19 cellular contexts compared by ENCODE assay signal in the genomic region with DNA sequence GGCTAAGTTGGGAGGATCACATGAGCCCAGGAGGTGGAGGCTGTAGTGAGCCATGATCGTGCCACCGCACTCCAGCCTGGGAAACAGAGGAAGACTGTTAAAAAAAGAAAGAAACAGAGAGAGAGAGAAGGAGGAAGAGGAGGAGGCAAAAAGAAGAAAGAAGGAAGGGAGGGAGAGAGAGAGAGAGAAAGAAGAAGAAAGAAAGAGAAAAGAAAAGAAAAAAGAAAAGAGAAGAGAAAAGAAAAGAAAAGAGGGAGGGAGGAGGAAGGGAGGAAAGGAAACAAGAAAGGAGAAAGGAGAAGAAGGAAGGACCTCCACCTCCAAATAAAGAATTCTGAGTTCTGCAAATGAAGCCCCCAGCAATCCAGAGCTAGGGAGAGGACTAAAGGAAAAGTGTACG.
A peak's percentile ranks its signal among the peaks of the same experiment; 100 is the strongest.
DNase-seq lines count a peak whose midpoint lies in the region; ATAC-seq, FAIRE-seq and TF ChIP-seq lines count a peak whose summit lies in the region.
"Had no signal": no experiment of that assay in that cellular context is flagged by ENCODE, and none has a peak within 500 bp of the region (broad histone marks: within the 10 kb centered on the region; RNA-seq: fewer than 3 reads in every experiment).

No MANE protein-coding gene starts in this region.

- CTCF ChIA-PET in K562 (lab: Yijun Ruan, JAX; ENCODE audit: low intra/inter-chr PET ratio) = no interaction called here

- POLR2A ChIA-PET in K562 (lab: Yijun Ruan, JAX) = no interaction called here

- no peak overlapping the region for H2AFZ ChIP-seq in K562 (ENCODE audit: low read depth, low read length)
- H2AFZ ChIP-seq in MM.1S (ENCODE audit: low read length) = no peak overlapping the region

- TF ChIP-seq EP300 in K562 (IDR thresholded peaks at IDR 0.05; ENCODE audit: low read length) = no peak
- no peak for TF ChIP-seq EP300 in sigmoid colon (IDR thresholded peaks at IDR 0.05)

- peak overlapping the region; percentile 31 for H3K27ac Mint-ChIP-seq in activated T-cell treated with anti-CD3 and anti-CD28 coated beads, Interleukin-2, amount 50 U/mL, for 24 hours
- peak overlapping the region; percentile 55 to 82 (median 58) for H3K27ac Mint-ChIP-seq in CD4-positive, CD25-positive, alpha-beta regulatory T cell

- no peak overlapping the region for H3K4me3 ChIP-seq in CD4-positive, CD25-positive, alpha-beta regulatory T cell (ENCODE audit: low read depth, low read length)
- no peak overlapping the region for H3K4me3 ChIP-seq in K562
- no peak overlapping the region for H3K4me3 ChIP-seq in sigmoid colon
- H3K4me3 ChIP-seq in MM.1S (ENCODE audit: low read length) = no peak overlapping the region

- H3K4me2 ChIP-seq in K562 (ENCODE audit: insufficient read depth, low read length) = no peak overlapping the region
- H3K4me2 ChIP-seq in MM.1S (ENCODE audit: low read depth, low read length) = no peak overlapping the region

- peaks cover 56% of the 10 kb centered on the region for H3K36me3 Mint-ChIP-seq in activated T-cell treated with anti-CD3 and anti-CD28 coated beads, Interleukin-2, amount 50 U/mL, for 24 hours (ENCODE audit: low read depth)
- H3K36me3 Mint-ChIP-seq in CD4-positive, CD25-positive, alpha-beta regulatory T cell = peaks cover 17% of the 10 kb centered on the region

- intact Hi-C loops in K562 (cut with micrococcal nuclease) = no loop called here
- intact Hi-C loops in sigmoid colon (cut with DNase I) = loop anchor here (10.0 kb wide), 1 partner anchor 344 kb away; no protein-coding TSS in a partner anchor

- no peak for TF ChIP-seq RAD21 in K562 (CRISPR knock-in tag; conservative IDR thresholded peaks at IDR 0.05 in 1 of 2, IDR thresholded peaks at IDR 0.05 in 1 of 2)

- H3K36me3 ChIP-seq in CD4-positive, CD25-positive, alpha-beta regulatory T cell (ENCODE audit: control insufficient read depth, insufficient read depth, low read length) = peaks cover 29% of the 10 kb centered on the region
- no peaks in the 10 kb centered on the region for H3K36me3 ChIP-seq in K562 (ENCODE audit: control insufficient read depth, insufficient read depth, low read length)
- peaks cover 0 to 33% (median 9%) of the 10 kb centered on the region in 4 donors for H3K36me3 ChIP-seq in sigmoid colon
- H3K36me3 ChIP-seq in MM.1S (replicated peaks; ENCODE audit: insufficient read depth, low read length) = no peaks in the 10 kb centered on the region

- H3F3A ChIP-seq in MM.1S (ENCODE audit: insufficient read depth, low read length) = peaks cover 11% of the 10 kb centered on the region

- H3K4me3 Mint-ChIP-seq in activated T-cell treated with anti-CD3 and anti-CD28 coated beads, Interleukin-2, amount 50 U/mL, for 24 hours = no peak overlapping the region
- no peak overlapping the region for H3K4me3 Mint-ChIP-seq in CD4-positive, CD25-positive, alpha-beta regulatory T cell

- TF ChIP-seq POLR2A in K562 (conservative IDR thresholded peaks at IDR 0.05) (no peak), sigmoid colon (IDR thresholded peaks at IDR 0.05) (no peak)

- WGBS in K562 (ENCODE audit: insufficient coverage, low coverage, missing lambda C conversion rate) = 0% methylated on average over 3 of the region's 3 CpGs
- WGBS in sigmoid colon, 2 donors = 96 to 97% methylated on average over 3 of the region's 3 CpGs

- no peaks in the 10 kb centered on the region for H3K27me3 Mint-ChIP-seq in activated T-cell treated with anti-CD3 and anti-CD28 coated beads, Interleukin-2, amount 50 U/mL, for 24 hours
- H3K27me3 Mint-ChIP-seq in CD4-positive, CD25-positive, alpha-beta regulatory T cell = peaks cover 5% of the 10 kb centered on the region

- TF ChIP-seq CTCF in K562 (IDR thresholded peaks at IDR 0.05 in 2 of 3, conservative IDR thresholded peaks at IDR 0.05 in 1 of 3; ENCODE audit: insufficient read depth in 2 of 3, low read depth in 1 of 3, low read length in 3 of 3) (no peak), sigmoid colon (IDR thresholded peaks at IDR 0.05) (no peak), MM.1S (IDR thresholded peaks at IDR 0.05; ENCODE audit: low read length) (no peak)

- H3K9me1 ChIP-seq in K562 (ENCODE audit: control insufficient read depth, insufficient read depth, low read length) = no peaks in the 10 kb centered on the region

- H3K79me2 ChIP-seq in K562 (ENCODE audit: control insufficient read depth, insufficient read depth, low read length) (no peaks in the 10 kb centered on the region), MM.1S (ENCODE audit: low read length) (no peaks in the 10 kb centered on the region)

- H3K9me2 ChIP-seq in MM.1S (replicated peaks; ENCODE audit: insufficient read depth, low read length) = no peaks in the 10 kb centered on the region

- peaks cover 74% of the 10 kb centered on the region for H3K4me1 Mint-ChIP-seq in activated T-cell treated with anti-CD3 and anti-CD28 coated beads, Interleukin-2, amount 50 U/mL, for 24 hours (ENCODE audit: low read depth)
- peaks cover 20 to 69% (median 36%) of the 10 kb centered on the region in 4 donors for H3K4me1 Mint-ChIP-seq in CD4-positive, CD25-positive, alpha-beta regulatory T cell

- H3K27ac ChIP-seq in CD4-positive, CD25-positive, alpha-beta regulatory T cell (ENCODE audit: insufficient read depth, low read length, poor library complexity, severe bottlenecking) = no peak overlapping the region
- H3K27ac ChIP-seq in K562 (ENCODE audit: extremely low read depth, low read depth, low read length) = no peak overlapping the region
- peak overlapping the region; percentile 75 to 85 (median 80) for H3K27ac ChIP-seq in sigmoid colon
- H3K27ac ChIP-seq in MM.1S (ENCODE audit: low read length) = no peak overlapping the region

- H3K4me1 ChIP-seq in CD4-positive, CD25-positive, alpha-beta regulatory T cell (ENCODE audit: control insufficient read depth, insufficient read depth, low read length, poor library complexity, severe bottlenecking) = peaks cover 45% of the 10 kb centered on the region
- peaks cover 0 to 11% of the 10 kb centered on the region in 2 experiments; a peak in 2 of 5 replicates for H3K4me1 ChIP-seq in K562 (replicated peaks in 1 of 2; ENCODE audit: control insufficient read depth in 2 of 2, insufficient read depth in 2 of 2, low read length in 2 of 2)
- H3K4me1 ChIP-seq in sigmoid colon = peaks cover 0 to 70% (median 56%) of the 10 kb centered on the region in 4 donors
- peaks cover 25% of the 10 kb centered on the region for H3K4me1 ChIP-seq in MM.1S (ENCODE audit: low read length)

- H3K27me3 ChIP-seq in CD4-positive, CD25-positive, alpha-beta regulatory T cell (ENCODE audit: control insufficient read depth, insufficient read depth, low read length) = no peaks in the 10 kb centered on the region
- peaks cover 7 to 67% of the 10 kb centered on the region in 2 experiments for H3K27me3 ChIP-seq in K562 (ENCODE audit: control insufficient read depth in 2 of 2, insufficient read depth in 2 of 2, low read length in 2 of 2)
- no peaks in the 10 kb centered on the region for H3K27me3 ChIP-seq in sigmoid colon
- no peaks in the 10 kb centered on the region for H3K27me3 ChIP-seq in MM.1S (replicated peaks; ENCODE audit: insufficient read depth, low read length)

- H3K9me3 Mint-ChIP-seq in activated T-cell treated with anti-CD3 and anti-CD28 coated beads, Interleukin-2, amount 50 U/mL, for 24 hours = peaks cover 2% of the 10 kb centered on the region
- H3K9me3 Mint-ChIP-seq in CD4-positive, CD25-positive, alpha-beta regulatory T cell = peaks cover 0 to 2% (median 0%) of the 10 kb centered on the region in 7 donors

- no peak for ATAC-seq in CD4-positive, CD25-positive, alpha-beta regulatory T cell (ENCODE audit: low read depth in 2 of 2)
- ATAC-seq in K562 (no peak), GM18502 (IDR thresholded peaks at IDR 0.05; ENCODE audit: poor library complexity, unreplicated experiment) (no peak)

- no peak for FAIRE-seq in K562 (lab: Jason Lieb, UNC)
- FAIRE-seq: H54 had no signal

- 0 out of 2 replicates have a peak, but pooled peaks cover 9% of the 10 kb centered on the region for H4K20me1 ChIP-seq in K562 (replicated peaks; ENCODE audit: control insufficient read depth, insufficient read depth, low read length)
- H4K20me1 ChIP-seq in MM.1S (ENCODE audit: insufficient read depth, low read length) = no peaks in the 10 kb centered on the region

- in situ Hi-C loops in K562 (cut with MboI) = loop anchor here (10.0 kb wide), 2 partner anchors 804 to 1324 kb away; no protein-coding TSS in a partner anchor

- H3K9ac ChIP-seq in K562 (ENCODE audit: insufficient read depth in 1 of 2, low read depth in 2 of 2, low read length in 2 of 2) (no peak overlapping the region), MM.1S (ENCODE audit: low read length) (no peak overlapping the region)

- BruUV-seq in K562 (replicated peaks; lab: Mats Ljungman, UMichigan) = no TSS peak

- DNase-seq in activated T-cell treated with anti-CD3 and anti-CD28 coated beads, Interleukin-2, amount 50 U/mL, for 24 hours = no peak
- DNase-seq in activated T-cell treated with anti-CD3 and anti-CD28 coated beads for 4 hours (no peak), K562 (ENCODE audit: extremely low read depth in 1 of 4, low spot score in 3 of 4) (no peak), sigmoid colon (no peak), LoVo (ENCODE audit: low spot score) (no peak), MM.1S (no peak)
- DNase-seq in CD4-positive, CD25-positive, alpha-beta regulatory T cell = no peak
- DNase-seq: EL; KBM-7; NCI-H1092; NCI-H1694; NCI-H2107; NCI-H226; NCI-H526; NK-92 treated with Interleukin-12 subunit alpha and Interleukin-12 subunit beta, amount 100 ng/mL, for 24 hours; OCI-M1; RPMI8226 had no signal

- no peaks in the 10 kb centered on the region for H3K9me3 ChIP-seq in CD4-positive, CD25-positive, alpha-beta regulatory T cell (ENCODE audit: control insufficient read depth in 2 of 2, low read length in 2 of 2)
- peaks cover 2% of the 10 kb centered on the region; the same call in 1 of the 2 replicates for H3K9me3 ChIP-seq in K562 (replicated peaks; ENCODE audit: control insufficient read depth, insufficient read depth, low read depth, low read length)
- no peaks in the 10 kb centered on the region for H3K9me3 ChIP-seq in sigmoid colon
- no peaks in the 10 kb centered on the region for H3K9me3 ChIP-seq in MM.1S (replicated peaks; ENCODE audit: insufficient read depth, low read length)

TF ChIP-seq in K562, 482 proteins besides CTCF, POLR2A, EP300 and RAD21 (continues in another document):
- TF ChIP-seq PTBP1 (IDR thresholded peaks at IDR 0.05; ENCODE audit: low read depth, low read length) (no peak), ZNF79 (CRISPR knock-in tag; IDR thresholded peaks at IDR 0.05; ENCODE audit: low read depth) (no peak), ZNF766 (CRISPR knock-in tag; conservative IDR thresholded peaks at IDR 0.05) (no peak)

Comparison
In these comparisons a context has a peak if more than half of its experiments do, and no peak if none do; other contexts are left out.
1. H3K27ac ChIP-seq: peak in sigmoid colon (4 of 4); none in CD4-positive, CD25-positive, alpha-beta regulatory T cell (single experiment), K562 (single experiment) and MM.1S (single experiment).